ENCODE assay signal across 34 cellular contexts in the genomic region with DNA sequence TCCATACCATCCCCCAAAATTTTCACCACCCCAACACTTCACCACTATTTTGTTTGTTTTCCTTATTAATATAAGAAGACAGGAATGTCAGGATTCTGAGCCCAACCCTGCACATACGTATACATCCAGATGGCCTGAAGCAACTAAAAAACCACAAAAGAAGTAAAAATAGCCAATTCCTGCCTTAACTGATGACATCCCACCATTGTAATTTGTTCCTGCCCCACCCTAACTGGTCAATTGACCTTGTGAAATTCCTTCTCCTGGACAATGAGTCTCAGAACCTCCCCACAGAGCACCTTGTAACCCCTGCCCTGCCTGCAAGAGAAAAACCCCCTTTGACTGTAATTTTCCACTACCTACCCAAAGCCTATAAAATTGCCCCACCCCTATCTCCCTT.
DNase-seq lines count a peak whose midpoint lies in the region; ATAC-seq, FAIRE-seq and TF ChIP-seq lines count a peak whose summit lies in the region.
"Had no signal": no experiment of that assay in that cellular context is flagged by ENCODE, and none has a peak within 500 bp of the region (broad histone marks: within the 10 kb centered on the region; RNA-seq: fewer than 3 reads in every experiment).

No MANE protein-coding gene starts in this region.

- peaks cover 13% of the 10 kb centered on the region for H3K9me3 ChIP-seq in keratinocyte (ENCODE audit: control insufficient read depth, low read depth, low read length)
- H3K9me3 ChIP-seq: lower lobe of right lung, sigmoid colon had no signal

- peak; percentile 77 for FAIRE-seq in keratinocyte (lab: Jason Lieb, UNC)
- FAIRE-seq: G401.6, kidney had no signal

- no peak for ATAC-seq in omental fat pad (ENCODE audit: low FRiP score)
- ATAC-seq: activated naive CD4-positive, alpha-beta T cell treated with anti-CD3 and anti-CD28 coated beads, Interleukin-2, amount 50 U/mL, for 72 hours; heart right ventricle; lower lobe of right lung; natural killer cell had no signal

- H3K9ac ChIP-seq in keratinocyte (ENCODE audit: control insufficient read depth, extremely low read depth, insufficient read depth, low read length): peak overlapping the region; percentile 44
- H3K9ac ChIP-seq: BLaER1 had no signal

- peak; percentile 54 for DNase-seq in EH (ENCODE audit: low read depth)
- peak; percentile 92 for DNase-seq in HT1080 (ENCODE audit: low read depth)
- peak; percentile 29 to 71 for DNase-seq in SW 1271 (lab: John Stamatoyannopoulos, UW)
- DNase-seq in keratinocyte (ENCODE audit: low read depth, low spot score): peak; percentile 80
- DNase-seq in NCI-H345 (lab: John Stamatoyannopoulos, UW): no peak
- DNase-seq in NCI-H2029 treated with DMSO at 0.1 percent for 48 hours (lab: John Stamatoyannopoulos, UW): no peak
- DNase-seq in amniotic stem cell (lab: John Stamatoyannopoulos, UW): no peak
- no peak for DNase-seq in omental fat pad (ENCODE audit: low spot score)
- DNase-seq: activated CD4-positive, alpha-beta T cell treated with anti-CD3 and anti-CD28 coated beads for 48 hours; activated effector memory CD4-positive, alpha-beta T cell treated with Interleukin-2 at 50 U/mL for 16 hours; activated T-cell treated with anti-CD3 and anti-CD28 coated beads, Interleukin-2, amount 50 U/mL, for 1 hour; anterior cingulate cortex; DMS153; effector memory CD4-positive, alpha-beta T cell; erythroblast; heart right ventricle; kidney; lower lobe of right lung; natural killer cell; NCI-H1092 treated with DMSO at 0.1 percent for 48 hours; NCI-H1694 treated with DMSO at 0.1 percent for 48 hours; NCI-H2171; NCI-H524 treated with DMSO at 0.1 percent for 48 hours; nucleus accumbens; OCI-M1; SHP77 treated with DMSO at 0.1 percent for 48 hours; sigmoid colon; stimulated activated CD4-positive, alpha-beta T cell treated with anti-CD3 and anti-CD28 coated beads, Interleukin-4, amount 100 ng/mL, for 24 hours; T-helper 9 cell had no signal

- dilution Hi-C loops in keratinocyte (cut with MboI; ENCODE audit: extremely low pct_ligation_motif_present, low sequenced_read_pairs): no loop called here

- no peaks in the 10 kb centered on the region for H3K36me3 ChIP-seq in keratinocyte (ENCODE audit: control insufficient read depth in 2 of 2, extremely low read depth in 1 of 2, insufficient read depth in 2 of 2, low read length in 2 of 2)
- H3K36me3 ChIP-seq: BLaER1, heart right ventricle, lower lobe of right lung, sigmoid colon, tibial nerve had no signal

- H3K4me1 ChIP-seq in keratinocyte (ENCODE audit: control insufficient read depth, extremely low read depth, insufficient read depth, low read length): peaks cover 26% of the 10 kb centered on the region
- H3K4me1 ChIP-seq: BLaER1, heart right ventricle, lower lobe of right lung, sigmoid colon, tibial nerve had no signal

- H4K20me1 ChIP-seq in keratinocyte (ENCODE audit: control insufficient read depth, extremely low read depth, insufficient read depth, low read length): no peaks in the 10 kb centered on the region
- H4K20me1 ChIP-seq: BLaER1 had no signal

- H3K9me1 ChIP-seq in keratinocyte (ENCODE audit: control insufficient read depth, extremely low read depth, insufficient read depth, low read length): no peaks in the 10 kb centered on the region

- peak overlapping the region; percentile 77 for H3K27ac ChIP-seq in keratinocyte (ENCODE audit: control insufficient read depth, insufficient read depth, low read length)
- H3K27ac ChIP-seq: BLaER1, coronary artery, heart right ventricle, lower lobe of right lung, sigmoid colon, tibial nerve had no signal

- no peaks in the 10 kb centered on the region for H3K79me2 ChIP-seq in keratinocyte (ENCODE audit: control insufficient read depth, insufficient read depth, low read length)

- no peak overlapping the region for H2AFZ ChIP-seq in keratinocyte (ENCODE audit: control insufficient read depth, low read length)

- no peak overlapping the region for H3K4me3 ChIP-seq in keratinocyte (ENCODE audit: control insufficient read depth in 2 of 3, extremely low read depth in 1 of 3, insufficient read depth in 2 of 3, low read depth in 1 of 3, low read length in 3 of 3)
- H3K4me3 ChIP-seq: BLaER1, coronary artery, heart right ventricle, lower lobe of right lung, sigmoid colon, tibial nerve had no signal

- TF ChIP-seq CTCF in keratinocyte (optimal IDR thresholded peaks at IDR 0.05 in 1 of 3, IDR thresholded peaks at IDR 0.05 in 1 of 3, conservative IDR thresholded peaks at IDR 0.05 in 1 of 3; ENCODE audit: extremely low read depth in 1 of 3, insufficient read depth in 2 of 3, low read length in 3 of 3) (no peak), omental fat pad (IDR thresholded peaks at IDR 0.05) (no peak)

- H3K4me2 ChIP-seq in keratinocyte (ENCODE audit: control insufficient read depth, extremely low read depth, insufficient read depth, low read depth, low read length): peak overlapping the region; percentile 41
- H3K4me2 ChIP-seq: BLaER1 had no signal

- H3K27me3 ChIP-seq in keratinocyte (ENCODE audit: control insufficient read depth, extremely low read depth, insufficient read depth, low read length): no peaks in the 10 kb centered on the region
- H3K27me3 ChIP-seq: BLaER1, heart right ventricle, sigmoid colon, tibial nerve had no signal

Comparison
In these comparisons a context has a peak if more than half of its experiments do, and no peak if none do; other contexts are left out.
1. DNase-seq: peak in EH (single experiment), HT1080 (single experiment), SW 1271 (2 of 2) and keratinocyte (single experiment); none in NCI-H345 (single experiment), NCI-H2029 treated with DMSO at 0.1 percent for 48 hours (single experiment), amniotic stem cell (single experiment) and omental fat pad (single experiment).